In the genomic region with DNA sequence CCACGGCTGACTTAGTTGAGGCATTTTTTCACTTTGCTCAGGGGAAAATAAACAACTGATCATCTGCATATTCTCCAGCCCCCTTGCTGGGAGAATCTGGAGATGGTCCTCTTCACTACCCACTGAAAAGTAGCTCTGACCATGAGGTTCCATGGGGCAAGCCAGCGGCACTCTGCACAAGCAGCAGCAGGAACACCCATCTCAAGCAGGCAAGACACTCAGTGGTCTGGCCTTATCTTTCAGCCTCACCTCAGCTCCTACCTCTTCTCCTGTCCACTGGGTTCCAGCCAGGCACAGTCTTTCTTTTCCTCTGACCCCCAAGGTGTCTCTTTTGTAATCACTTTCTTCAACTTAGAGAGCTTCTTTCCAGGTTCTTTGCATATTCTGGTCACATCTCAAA, we compare ENCODE assay signal across 7 cellular contexts.
"Had no signal": no experiment of that assay in that cellular context is flagged by ENCODE, and none has a peak within 500 bp of the region (broad histone marks: within the 10 kb centered on the region; RNA-seq: fewer than 3 reads in every experiment).

No MANE protein-coding gene starts in this region.

- H3K9me3 ChIP-seq: HAP-1 had no signal

- H2AFZ ChIP-seq: GM23248 had no signal

- DNase-seq: GOT3, H7, HFFc6, IMR-90 had no signal

- H3K27ac ChIP-seq: GM23248 had no signal

- H3K4me3 Mint-ChIP-seq: HFFc6 had no signal

- H3K36me3 ChIP-seq: HAP-1 had no signal

- H3K9ac ChIP-seq: GM23248 had no signal

- ATAC-seq: HCT116 had no signal

- H3K4me3 ChIP-seq: GM23248, HAP-1 had no signal

- H3K27ac Mint-ChIP-seq: HFFc6 had no signal

- H3K4me1 ChIP-seq: HAP-1 had no signal
